ENCODE assay signal across 9 cellular contexts in genomic region chr15:47961401-47962090, GRCh38.
DNase-seq lines count a peak whose midpoint lies in the region; ATAC-seq and TF ChIP-seq lines count a peak whose summit lies in the region.
"Had no signal": no experiment of that assay in that cellular context is flagged by ENCODE, and none has a peak within 500 bp of the region (broad histone marks: within the 10 kb centered on the region; RNA-seq: fewer than 3 reads in every experiment).

No MANE protein-coding gene starts in this region.

- CTCF ChIA-PET in SK-N-SH (lab: Yijun Ruan, JAX) = interaction anchor here (1.6 kb wide), 1 partner anchor 27 kb away, joined by 4 read pairs; no protein-coding TSS in a partner anchor

- H3K79me2 ChIP-seq in SK-N-SH (ENCODE audit: insufficient read depth) = no peaks in the 10 kb centered on the region

- no peaks in the 10 kb centered on the region for H3K36me3 Mint-ChIP-seq in activated T-helper 2 cell treated with anti-CD3 and anti-CD28 coated beads, Interferon-gamma antibody, Interleukin-2, Interleukin-4, amounts not matched to agents 10 μg/mL and 5 μg/mL and 100 μg/mL, durations not matched to agents 14 hours and 24 hours and 36 hours (ENCODE audit: low read depth)

- H3K4me1 ChIP-seq in left ventricle myocardium inferior = no peaks in the 10 kb centered on the region
- H3K4me1 ChIP-seq in SK-N-SH (ENCODE audit: control insufficient read depth in 1 of 2, insufficient read depth in 2 of 2, low read depth in 1 of 2, low read length in 1 of 2) = no peaks in the 10 kb centered on the region

- H3K4me1 Mint-ChIP-seq in activated T-helper 2 cell treated with anti-CD3 and anti-CD28 coated beads, Interferon-gamma antibody, Interleukin-2, Interleukin-4, amounts not matched to agents 10 μg/mL and 5 μg/mL and 100 μg/mL, durations not matched to agents 14 hours and 24 hours and 36 hours (ENCODE audit: low read depth) = peaks cover 33% of the 10 kb centered on the region

- no peak overlapping the region for H2AFZ ChIP-seq in SK-N-SH (ENCODE audit: low read depth)

- H3F3A ChIP-seq in SK-N-SH (replicated peaks; ENCODE audit: insufficient read depth) = no peaks in the 10 kb centered on the region

- H3K9me3 ChIP-seq in left ventricle myocardium inferior (replicated peaks) (no peaks in the 10 kb centered on the region), SK-N-SH (no peaks in the 10 kb centered on the region)

- POLR2A ChIA-PET in SK-N-SH (lab: Yijun Ruan, JAX) = no interaction called here

- no peaks in the 10 kb centered on the region for H3K9me2 ChIP-seq in SK-N-SH

- intact Hi-C loops in activated T-helper 2 cell treated with anti-CD3 and anti-CD28 coated beads, Interferon-gamma antibody, Interleukin-2, Interleukin-4, amounts not matched to agents 10 μg/mL and 5 μg/mL and 100 μg/mL, durations not matched to agents 14 hours and 24 hours and 36 hours (cut with micrococcal nuclease) = loop anchor here (2.0 kb wide), 1 partner anchor 147 kb away; no protein-coding TSS in a partner anchor
- intact Hi-C loops in Right ventricle myocardium inferior (cut with DNase I) = no loop called here
- intact Hi-C loops in left ventricle myocardium inferior (cut with micrococcal nuclease) = no loop called here

- H3K27ac Mint-ChIP-seq in activated T-helper 2 cell treated with anti-CD3 and anti-CD28 coated beads, Interferon-gamma antibody, Interleukin-2, Interleukin-4, amounts not matched to agents 10 μg/mL and 5 μg/mL and 100 μg/mL, durations not matched to agents 14 hours and 24 hours and 36 hours = peak overlapping the region; percentile 5

- H3K4me3 ChIP-seq in left ventricle myocardium inferior = no peak overlapping the region
- H3K4me3 ChIP-seq in SK-N-SH (ENCODE audit: low read depth in 2 of 2, low read length in 1 of 2) = no peak overlapping the region

- H3K27me3 Mint-ChIP-seq in activated T-helper 2 cell treated with anti-CD3 and anti-CD28 coated beads, Interferon-gamma antibody, Interleukin-2, Interleukin-4, amounts not matched to agents 10 μg/mL and 5 μg/mL and 100 μg/mL, durations not matched to agents 14 hours and 24 hours and 36 hours (ENCODE audit: low read depth) = peaks cover 17% of the 10 kb centered on the region

- H3K36me3 ChIP-seq in left ventricle myocardium inferior (no peaks in the 10 kb centered on the region), SK-N-SH (replicated peaks in 1 of 2; ENCODE audit: control insufficient read depth in 1 of 2, insufficient read depth in 2 of 2, low read length in 1 of 2) (no peaks in the 10 kb centered on the region)

- H3K27me3 ChIP-seq in left ventricle myocardium inferior (ENCODE audit: low read depth) (no peaks in the 10 kb centered on the region), SK-N-SH (ENCODE audit: insufficient read depth) (no peaks in the 10 kb centered on the region)

- peak overlapping the region; percentile 43 for H3K4me3 Mint-ChIP-seq in activated T-helper 2 cell treated with anti-CD3 and anti-CD28 coated beads, Interferon-gamma antibody, Interleukin-2, Interleukin-4, amounts not matched to agents 10 μg/mL and 5 μg/mL and 100 μg/mL, durations not matched to agents 14 hours and 24 hours and 36 hours (ENCODE audit: low read depth)

- no peaks in the 10 kb centered on the region for H4K20me1 ChIP-seq in SK-N-SH (ENCODE audit: insufficient read depth)

- peak; percentile 36 for DNase-seq in activated T-helper 2 cell treated with anti-CD3 and anti-CD28 coated beads, Interferon-gamma antibody, Interleukin-2, Interleukin-4, amounts not matched to agents 10 μg/mL and 5 μg/mL and 100 μg/mL, durations not matched to agents 14 hours and 24 hours and 36 hours (ENCODE audit: low spot score)
- DNase-seq in Right ventricle myocardium inferior (ENCODE audit: missing footprints) (no peak), left ventricle myocardium inferior (no peak), GOT3 (lab: John Stamatoyannopoulos, UW) (no peak), SK-N-SH (no peak)

- TF ChIP-seq CTCF in left ventricle myocardium inferior (IDR thresholded peaks at IDR 0.05; ENCODE audit: borderline replicate concordance) = no peak
- no peak for TF ChIP-seq CTCF in SK-N-SH (IDR thresholded peaks at IDR 0.05)

- ATAC-seq in GM18511 (IDR thresholded peaks at IDR 0.05; ENCODE audit: unreplicated experiment) (peak; percentile 94), GM21515 (IDR thresholded peaks at IDR 0.05; ENCODE audit: unreplicated experiment) (peak; percentile 87), HG03439 (IDR thresholded peaks at IDR 0.05; ENCODE audit: unreplicated experiment) (peak; percentile 84), Right ventricle myocardium inferior (no peak)
- ATAC-seq: Panc1 had no signal

- H3K4me2 ChIP-seq in SK-N-SH = no peak overlapping the region

- TF ChIP-seq RAD21 in SK-N-SH (IDR thresholded peaks at IDR 0.05; ENCODE audit: low read length) = no peak

- H3K27ac ChIP-seq in left ventricle myocardium inferior (replicated peaks) (no peak overlapping the region), SK-N-SH (ENCODE audit: low read depth in 2 of 2, low read length in 1 of 2) (no peak overlapping the region)

- 43% methylated on average over 9 of the region's 9 CpGs for WGBS in SK-N-SH (ENCODE audit: low lambda C conversion rate)

- no peak overlapping the region for H3K9ac ChIP-seq in SK-N-SH

- no peak for TF ChIP-seq EP300 in SK-N-SH (IDR thresholded peaks at IDR 0.05; ENCODE audit: borderline replicate concordance in 1 of 2, low read depth in 1 of 2, low read length in 1 of 2)

- no peaks in the 10 kb centered on the region for H3K9me3 Mint-ChIP-seq in activated T-helper 2 cell treated with anti-CD3 and anti-CD28 coated beads, Interferon-gamma antibody, Interleukin-2, Interleukin-4, amounts not matched to agents 10 μg/mL and 5 μg/mL and 100 μg/mL, durations not matched to agents 14 hours and 24 hours and 36 hours

TF ChIP-seq in SK-N-SH, 30 proteins besides CTCF, POLR2A, EP300 and RAD21:
- TF ChIP-seq TEAD4 (IDR thresholded peaks at IDR 0.05; ENCODE audit: borderline replicate concordance, insufficient read depth) (no peak), GABPA (IDR thresholded peaks at IDR 0.05; ENCODE audit: low read depth) (no peak), SIN3A (IDR thresholded peaks at IDR 0.05; ENCODE audit: borderline replicate concordance, low read depth, low read length) (no peak), EZH2phosphoT487 (IDR thresholded peaks at IDR 0.05; ENCODE audit: borderline replicate concordance, low read depth) (no peak), TCF12 (IDR thresholded peaks at IDR 0.05) (no peak), PBX3 (IDR thresholded peaks at IDR 0.05) (no peak), SMC3 (IDR thresholded peaks at IDR 0.05; ENCODE audit: low read depth, low read length) (no peak), CHD2 (IDR thresholded peaks at IDR 0.05; ENCODE audit: low read length, partially characterized antibody) (no peak)
TF ChIP-seq in SK-N-SH: peak in this region for 0.
